7 cellular contexts compared by ENCODE assay signal in genomic region chr3:23806322-23807160, GRCh38. TPM values are rescaled to one million over a fixed set of nuclear protein-coding genes. Genes with fewer than 3 reads are reported as not detected.
DNase-seq lines count a peak whose midpoint lies in the region; ATAC-seq and TF ChIP-seq lines count a peak whose summit lies in the region.

No MANE protein-coding gene starts in this region.

- no peaks in the 10 kb centered on the region for H3K36me3 ChIP-seq in breast epithelium

- TF ChIP-seq POLR2A in breast epithelium (IDR thresholded peaks at IDR 0.05) = no peak

- no peak for TF ChIP-seq CTCF in GM13977 (IDR thresholded peaks at IDR 0.05; ENCODE audit: extremely low read depth, insufficient read depth, missing control alignments)
- TF ChIP-seq CTCF in RWPE1 (conservative IDR thresholded peaks at IDR 0.05; ENCODE audit: low read depth) = no peak
- TF ChIP-seq CTCF in breast epithelium (IDR thresholded peaks at IDR 0.05) = no peak

- DNase-seq in GM13977 (ENCODE audit: low spot score) = peak; percentile 63
- DNase-seq in RWPE1 (ENCODE audit: low spot score) = no peak
- DNase-seq in breast epithelium (ENCODE audit: low spot score in 2 of 2) = no peak
- peak; percentile 48 for DNase-seq in iPS-NIHi7 (ENCODE audit: extremely low spot score)
- DNase-seq in stimulated activated CD4-positive, alpha-beta T cell treated with anti-CD3 and anti-CD28 coated beads, Interleukin-4, amount 100 ng/mL, for 1 hour = peak; percentile 35
- no peak for DNase-seq in NCI-H524 treated with DMSO at 0.1 percent for 48 hours (lab: John Stamatoyannopoulos, UW)

- no peaks in the 10 kb centered on the region for H3K27me3 ChIP-seq in breast epithelium

- peak; percentile 14 for ATAC-seq in HG02642 (IDR thresholded peaks at IDR 0.05; ENCODE audit: poor library complexity, unreplicated experiment)

- intact Hi-C loops in breast epithelium (cut with DNase I; ENCODE audit: low total_unique reads) = no loop called here

- no peaks in the 10 kb centered on the region for H3K4me1 ChIP-seq in breast epithelium

- CTCF ChIA-PET in RWPE1 (lab: Yijun Ruan, JAX) = interaction anchor here (0.6 kb wide), 2 partner anchors 805 to 818 kb away, joined by 3 read pairs; no protein-coding TSS in a partner anchor

- H3K27ac ChIP-seq in RWPE1 (peak overlapping the region; percentile 82), breast epithelium (peak overlapping the region; percentile 94 to 95)

- in situ Hi-C loops in GM13977 (cut with MboI; ENCODE audit: low pct_unique_long_range_greater_than_20kb, low sequenced_read_pairs, unreplicated experiment) = no loop called here

- no peaks in the 10 kb centered on the region for H3K9me3 ChIP-seq in breast epithelium

- POLR2A ChIA-PET in RWPE1 (lab: Yijun Ruan, JAX; ENCODE audit: low non-redundant PET) = no interaction called here

- peak overlapping the region; percentile 86 to 98 (median 97) for H3K4me3 ChIP-seq in breast epithelium

RNA-seq across cellular contexts. Expression of gene UBE2E1, which starts 0.8 kb away (rescaled TPM):
- 100 to 1,000 TPM in 2 of 3 donors, 10 to 100 TPM in 1; 86.4 to 127 (median 111) TPM for total RNA-seq in breast epithelium

Comparison
In these comparisons a context has a peak if more than half of its experiments do, and no peak if none do; other contexts are left out.
1. DNase-seq: peak in GM13977 (single experiment), iPS-NIHi7 (single experiment) and stimulated activated CD4-positive, alpha-beta T cell treated with anti-CD3 and anti-CD28 coated beads, Interleukin-4, amount 100 ng/mL, for 1 hour (single experiment); none in RWPE1 (single experiment), breast epithelium (0 of 2) and NCI-H524 treated with DMSO at 0.1 percent for 48 hours (single experiment).